ENCODE assay signal across 4 cellular contexts in the genomic region with DNA sequence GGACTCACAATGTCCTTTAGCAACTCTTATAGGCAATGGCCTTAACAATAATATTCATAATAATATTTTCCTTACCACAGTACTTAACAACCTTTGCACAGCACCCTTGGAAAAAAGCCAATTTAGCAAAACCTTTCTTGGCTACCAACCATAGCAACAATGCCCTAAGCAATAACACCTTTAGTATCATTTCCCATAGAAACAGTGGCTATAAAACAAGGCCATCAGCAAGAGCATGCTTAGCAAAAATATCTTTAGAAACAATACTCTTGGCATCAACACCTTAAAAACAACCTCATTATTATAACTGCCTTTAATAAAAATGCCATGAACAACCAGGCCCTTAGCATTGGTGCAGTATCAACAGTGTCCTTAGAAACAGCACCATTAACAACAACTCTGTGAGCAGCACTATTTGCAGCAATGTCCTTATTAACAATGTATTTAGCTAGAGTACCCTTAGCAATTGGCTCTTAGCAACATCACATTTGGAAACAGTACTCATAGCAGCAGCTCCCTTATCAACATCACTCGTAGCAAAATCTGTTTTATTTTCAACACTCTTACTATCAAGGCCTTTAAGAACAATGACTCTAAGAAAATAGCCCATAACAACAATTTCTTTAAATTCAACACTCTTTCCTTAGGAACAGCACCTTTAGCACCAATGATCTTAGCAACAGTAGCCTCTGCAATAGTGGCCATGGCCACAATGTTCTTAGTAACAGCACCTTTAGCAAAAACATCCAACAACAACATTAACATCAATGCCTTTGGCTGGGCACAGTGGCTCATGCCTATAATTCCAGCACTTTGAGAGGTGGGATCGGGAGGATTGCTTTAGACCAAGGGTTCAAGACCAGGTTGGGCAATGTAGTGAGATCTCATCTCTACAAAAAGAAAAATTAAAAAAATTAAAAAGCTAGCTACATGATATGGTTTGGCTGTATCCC. TPM values are rescaled to one million over a fixed set of nuclear protein-coding genes. Genes with fewer than 3 reads are reported as not detected.
"Had no signal": no experiment of that assay in that cellular context is flagged by ENCODE, and none has a peak within 500 bp of the region (broad histone marks: within the 10 kb centered on the region; RNA-seq: fewer than 3 reads in every experiment).

No MANE protein-coding gene starts in this region.

RNA-seq across cellular contexts. Expression of gene SPATA31A3, which starts 52.2 kb away (rescaled TPM):
- total RNA-seq: GM23338, H1, HT-29, IMR-90 had no signal
- polyA plus RNA-seq: GM23338, H1, IMR-90 had no signal
